ENCODE assay signal across 8 cellular contexts in the genomic region with DNA sequence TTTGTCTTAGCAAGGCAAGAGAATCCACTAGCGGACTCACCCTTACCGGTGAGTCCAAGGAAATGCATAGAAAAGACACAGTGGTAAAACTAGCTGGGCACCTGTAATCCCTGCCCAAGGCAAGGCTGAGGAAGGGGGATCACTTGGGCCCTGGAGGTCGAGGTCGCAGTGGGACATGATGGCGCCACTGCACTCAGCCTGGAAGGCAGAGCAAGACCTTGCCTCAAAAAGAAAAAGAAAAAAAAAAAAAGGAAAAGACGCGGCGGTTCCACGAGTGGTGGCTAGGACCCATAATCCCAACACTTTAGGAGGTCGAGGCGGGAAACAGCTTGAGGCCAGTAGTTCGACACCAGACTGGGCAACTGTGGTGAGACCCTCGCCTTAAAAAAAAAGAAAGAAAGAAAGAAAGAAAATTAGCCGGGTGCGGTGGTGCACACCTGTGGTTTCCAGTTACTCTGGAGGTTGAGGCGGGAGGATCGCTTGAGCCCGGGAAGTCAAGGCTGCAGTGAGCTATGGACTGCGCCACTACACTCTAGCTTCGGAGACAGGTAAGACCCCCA. TPM values are rescaled to one million over a fixed set of nuclear protein-coding genes. Genes with fewer than 3 reads are reported as not detected.
DNase-seq lines count a peak whose midpoint lies in the region; ATAC-seq and TF ChIP-seq lines count a peak whose summit lies in the region.

No MANE protein-coding gene starts in this region.

- TF ChIP-seq CTCF in GM06990 (IDR thresholded peaks at IDR 0.05; ENCODE audit: insufficient read depth, low read length, poor library complexity, severe bottlenecking) (no peak), fibroblast of mammary gland (conservative IDR thresholded peaks at IDR 0.05; ENCODE audit: control insufficient read depth, insufficient read depth, low read depth, low read length) (no peak)

- H3K27me3 Mint-ChIP-seq in T-helper 17 cell = no peaks in the 10 kb centered on the region

- DNase-seq in GM06990 (ENCODE audit: extremely low read depth, insufficient read length) (no peak), T-helper 17 cell (no peak), fibroblast of mammary gland (ENCODE audit: low read depth) (no peak), NOMO-1 treated with dmso at 0.1 percent for 144 hours (lab: John Stamatoyannopoulos, UW; ENCODE audit: unreplicated experiment) (no peak), NCI-H2081 (lab: John Stamatoyannopoulos, UW) (no peak), MV-4-11 (lab: John Stamatoyannopoulos, UW) (no peak)

- peak overlapping the region; percentile 82 for H3K4me3 Mint-ChIP-seq in T-helper 17 cell

- H3K4me3 ChIP-seq in GM06990 (replicated peaks; ENCODE audit: low read depth, low read length) (peak overlapping the region; percentile 66), fibroblast of mammary gland (ENCODE audit: control insufficient read depth, low read depth, low read length) (peak overlapping the region; percentile 60), rectal smooth muscle tissue (ENCODE audit: low read length) (peak overlapping the region; percentile 85)

- no peaks in the 10 kb centered on the region for H3K27me3 ChIP-seq in GM06990 (replicated peaks; ENCODE audit: control insufficient read depth, insufficient read depth, low read length)
- no peaks in the 10 kb centered on the region for H3K27me3 ChIP-seq in rectal smooth muscle tissue (ENCODE audit: control insufficient read depth, insufficient read depth, low read length)

- no peak for ATAC-seq in T-helper 17 cell
- ATAC-seq in GM18520 (IDR thresholded peaks at IDR 0.05; ENCODE audit: unreplicated experiment) = no peak

- peak overlapping the region; percentile 73 for H3K27ac ChIP-seq in rectal smooth muscle tissue (ENCODE audit: low read depth, low read length)

- no peak overlapping the region for H3K9ac ChIP-seq in rectal smooth muscle tissue (ENCODE audit: low read length)

- H3K27ac Mint-ChIP-seq in T-helper 17 cell = peak overlapping the region; percentile 86

- no peaks in the 10 kb centered on the region for H3K36me3 Mint-ChIP-seq in T-helper 17 cell (ENCODE audit: low read depth)

- no peaks in the 10 kb centered on the region for H3K36me3 ChIP-seq in GM06990 (ENCODE audit: control insufficient read depth, insufficient read depth, low read length)
- no peaks in the 10 kb centered on the region for H3K36me3 ChIP-seq in rectal smooth muscle tissue (ENCODE audit: control insufficient read depth, insufficient read depth, low read length)

- no peaks in the 10 kb centered on the region for H3K9me3 ChIP-seq in T-helper 17 cell (ENCODE audit: control insufficient read depth, low read length, poor library complexity, severe bottlenecking)

- H3K4me1 Mint-ChIP-seq in T-helper 17 cell = peaks cover 22% of the 10 kb centered on the region

- peaks cover 12% of the 10 kb centered on the region for H3K4me1 ChIP-seq in rectal smooth muscle tissue (ENCODE audit: control insufficient read depth, insufficient read depth, low read length)

RNA-seq across cellular contexts. Expression of a gene that starts 0.8 kb away (rescaled TPM):
- total RNA-seq in T-helper 17 cell = 10 to 100 TPM; 59.4 to 63.7 TPM
